ENCODE assay signal across 18 cellular contexts in the genomic region with DNA sequence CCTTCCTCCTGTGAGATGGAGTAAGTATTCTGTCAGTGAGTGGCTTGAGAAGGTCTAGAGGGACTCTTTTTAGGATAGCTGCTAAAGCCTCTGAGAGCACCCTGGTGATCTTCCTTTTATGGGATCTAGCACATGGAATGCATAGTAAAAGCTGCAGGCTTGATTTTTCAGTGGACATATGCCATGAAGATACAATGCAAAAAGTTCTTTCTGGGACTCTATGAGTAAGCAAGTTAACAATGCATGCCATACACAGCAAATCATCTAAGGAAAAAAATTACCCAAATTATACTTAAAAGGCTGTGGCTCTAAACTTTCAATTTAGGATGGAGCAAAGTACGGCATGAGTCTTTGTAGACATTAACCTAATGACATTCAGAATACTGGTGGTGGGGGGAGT.
DNase-seq lines count a peak whose midpoint lies in the region; ATAC-seq, FAIRE-seq and TF ChIP-seq lines count a peak whose summit lies in the region.
"Had no signal": no experiment of that assay in that cellular context is flagged by ENCODE, and none has a peak within 500 bp of the region (broad histone marks: within the 10 kb centered on the region; RNA-seq: fewer than 3 reads in every experiment).

No MANE protein-coding gene starts in this region.

- no peak overlapping the region for H4K91ac ChIP-seq in IMR-90 (ENCODE audit: insufficient read depth, low read depth, low read length)

- H4K8ac ChIP-seq in IMR-90 (ENCODE audit: low read depth in 2 of 2, low read length in 2 of 2), result peak overlapping the region in 1 of 2 experiments; percentile 23; a peak in 1 of 4 replicates

- H3K4me2 ChIP-seq in BLaER1 treated with 17β-estradiol and CSF1 and Interleukin-3, amounts not matched to agents 10 nM and 100 nM, result peak overlapping the region; percentile 46 to 73 (median 67); a peak in 21 of 22 replicates
- peak overlapping the region; percentile 26; the same call in 1 of the 2 replicates for H3K4me2 ChIP-seq in IMR-90 (ENCODE audit: low read depth, low read length)
- peak overlapping the region; percentile 75 for H3K4me2 ChIP-seq in osteoblast (ENCODE audit: insufficient read depth, low read length)

- H3K14ac ChIP-seq in IMR-90 (replicated peaks; ENCODE audit: low read depth, low read length), result no peak overlapping the region

- no peak for TF ChIP-seq CTCF in IMR-90 (conservative IDR thresholded peaks at IDR 0.05; ENCODE audit: low read depth, low read length)
- TF ChIP-seq CTCF in bronchial epithelial cell (IDR thresholded peaks at IDR 0.05; ENCODE audit: insufficient read depth, low read length, severe bottlenecking), result no peak
- TF ChIP-seq CTCF in osteoblast (IDR thresholded peaks at IDR 0.05; ENCODE audit: extremely low read depth, low read depth, low read length), result no peak
- no peak for TF ChIP-seq CTCF in right lobe of liver (IDR thresholded peaks at IDR 0.05)
- TF ChIP-seq CTCF in tibial artery (IDR thresholded peaks at IDR 0.05), result no peak

- peaks cover 0 to 8% (median 0%) of the 10 kb centered on the region in 11 experiments; a peak in 4 of 22 replicates for H3K36me3 ChIP-seq in BLaER1 treated with 17β-estradiol and CSF1 and Interleukin-3, amounts not matched to agents 10 nM and 100 nM
- H3K36me3 ChIP-seq in IMR-90 (ENCODE audit: control insufficient read depth, insufficient read depth, low read length) (no peaks in the 10 kb centered on the region), bronchial epithelial cell (ENCODE audit: control insufficient read depth, insufficient read depth, low read length) (no peaks in the 10 kb centered on the region), osteoblast (ENCODE audit: insufficient read depth, low read length) (no peaks in the 10 kb centered on the region), right lobe of liver (no peaks in the 10 kb centered on the region), tibial artery (no peaks in the 10 kb centered on the region)
- H3K36me3 ChIP-seq: cardiac muscle cell, uterus had no signal

- H2BK120ac ChIP-seq in IMR-90 (ENCODE audit: low read depth, low read length), result no peak overlapping the region

- H2AK9ac ChIP-seq in IMR-90 (replicated peaks; ENCODE audit: low read depth, low read length, poor library complexity), result no peak overlapping the region

- H3K18ac ChIP-seq in IMR-90 (ENCODE audit: low read depth, low read length), result no peak overlapping the region

- intact Hi-C loops in IMR-90 (cut with micrococcal nuclease), result no loop called here
- intact Hi-C loops in right lobe of liver (cut with DNase I), result no loop called here
- intact Hi-C loops in tibial artery (cut with DNase I; ENCODE audit: low total_unique reads), result no loop called here

- TF ChIP-seq POLR2A in IMR-90 (IDR thresholded peaks at IDR 0.05; ENCODE audit: low read depth, low read length) (no peak), right lobe of liver (IDR thresholded peaks at IDR 0.05) (no peak)

- BruUV-seq in IMR-90 (replicated peaks; lab: Mats Ljungman, UMichigan), result no TSS peak

- peaks cover 0 to 21% (median 4%) of the 10 kb centered on the region in 11 experiments; a peak in 10 of 22 replicates for H3K27me3 ChIP-seq in BLaER1 treated with 17β-estradiol and CSF1 and Interleukin-3, amounts not matched to agents 10 nM and 100 nM
- H3K27me3 ChIP-seq in IMR-90 (ENCODE audit: control insufficient read depth, insufficient read depth, low read length) (no peaks in the 10 kb centered on the region), bronchial epithelial cell (ENCODE audit: control insufficient read depth, insufficient read depth, low read length) (no peaks in the 10 kb centered on the region), osteoblast (ENCODE audit: insufficient read depth, low read length) (no peaks in the 10 kb centered on the region), right lobe of liver (no peaks in the 10 kb centered on the region), tibial artery (no peaks in the 10 kb centered on the region)
- H3K27me3 ChIP-seq: cardiac muscle cell, uterus had no signal

- no peak overlapping the region for H2BK5ac ChIP-seq in IMR-90 (ENCODE audit: low read depth, low read length, poor library complexity, severe bottlenecking)

- dilution Hi-C loops in IMR-90 (cut with HindIII; ENCODE audit: low sequenced_read_pairs, unreplicated experiment), result no loop called here

- in situ Hi-C loops in IMR-90 (cut with MboI; ENCODE audit: low sequenced_read_pairs), result no loop called here

- peak; percentile 55 for DNase-seq in IMR-90
- DNase-seq in bronchial epithelial cell (ENCODE audit: low read depth), result peak; percentile 17
- DNase-seq in osteoblast (ENCODE audit: insufficient read length, low spot score, missing footprints), result no peak
- no peak for DNase-seq in right lobe of liver
- no peak for DNase-seq in T-helper 1 cell
- DNase-seq in tibial artery, result no peak
- no peak for DNase-seq in NCI-H1105 (lab: John Stamatoyannopoulos, UW)
- DNase-seq: activated CD8-positive, alpha-beta memory T cell treated with anti-CD3 and anti-CD28 coated beads, Interleukin-2, amount 50 U/mL, for 4 hours; activated naive CD4-positive, alpha-beta T cell treated with anti-CD3 and anti-CD28 coated beads, Interleukin-2, amount 10 ng/mL, durations not matched to agents 7 days and 5 days; DND-41; KG1; midbrain; NCI-H510A treated with DMSO at 0.1 percent for 48 hours; nucleus accumbens; uterus had no signal

- no peak overlapping the region for H3K4ac ChIP-seq in IMR-90 (ENCODE audit: low read depth, low read length)

- no peaks in the 10 kb centered on the region for H3K79me2 ChIP-seq in osteoblast (ENCODE audit: insufficient read depth, low read length)

- H2AK5ac ChIP-seq in IMR-90 (ENCODE audit: low read depth, low read length), result no peak overlapping the region

- peak; percentile 82 for ATAC-seq in IMR-90 (ENCODE audit: low read depth)
- ATAC-seq in right lobe of liver, result no peak

- H3K9me3 ChIP-seq in BLaER1 treated with 17β-estradiol and CSF1 and Interleukin-3, amounts not matched to agents 10 nM and 100 nM (replicated peaks in 1 of 11), result 0 out of 22 replicates have a peak, but pooled peaks cover 0 to 4% (median 0%) of the 10 kb centered on the region in 11 experiments
- no peaks in the 10 kb centered on the region for H3K9me3 ChIP-seq in IMR-90 (ENCODE audit: control insufficient read depth, insufficient read depth, low read length)
- H3K9me3 ChIP-seq in osteoblast (ENCODE audit: low read depth, low read length), result no peaks in the 10 kb centered on the region
- H3K9me3 ChIP-seq in right lobe of liver, result no peaks in the 10 kb centered on the region
- H3K9me3 ChIP-seq in tibial artery, result no peaks in the 10 kb centered on the region
- H3K9me3 ChIP-seq: uterus had no signal

- H3K56ac ChIP-seq in IMR-90 (ENCODE audit: extremely low read depth, insufficient read depth, low read length), result no peak overlapping the region

- no peak overlapping the region for H4K5ac ChIP-seq in IMR-90 (ENCODE audit: low read depth, low read length)

- WGBS in IMR-90 (ENCODE audit: extremely low coverage in 2 of 2, insufficient read length in 1 of 2), 2 experiments, result no CpG with 5 or more reads among the region's 1 CpG
- 67% methylated on average over 1 of the region's 1 CpG for WGBS in right lobe of liver (ENCODE audit: insufficient coverage, low coverage, low lambda C conversion rate, missing lambda C conversion rate)

- H3K27ac ChIP-seq in BLaER1 treated with 17β-estradiol and CSF1 and Interleukin-3, amounts not matched to agents 10 nM and 100 nM, result 0 out of 22 replicates have a peak overlapping the region, but pooled peaks of 1 of the 11 experiments have one; percentile 45
- no peak overlapping the region for H3K27ac ChIP-seq in IMR-90 (ENCODE audit: insufficient read depth, low read length)
- peak overlapping the region; percentile 1 for H3K27ac ChIP-seq in osteoblast (ENCODE audit: low read depth, low read length)
- no peak overlapping the region for H3K27ac ChIP-seq in right lobe of liver
- H3K27ac ChIP-seq in tibial artery, result no peak overlapping the region
- H3K27ac ChIP-seq: cardiac muscle cell, uterus had no signal

- H3K9me1 ChIP-seq in IMR-90 (ENCODE audit: insufficient read depth, low read length), result no peaks in the 10 kb centered on the region

- H3K4me1 ChIP-seq in BLaER1 treated with 17β-estradiol and CSF1 and Interleukin-3, amounts not matched to agents 10 nM and 100 nM, result peaks cover 31 to 40% (median 35%) of the 10 kb centered on the region in 10 experiments
- H3K4me1 ChIP-seq in IMR-90 (ENCODE audit: control insufficient read depth, insufficient read depth, low read length) (peaks cover 9% of the 10 kb centered on the region), osteoblast (ENCODE audit: insufficient read depth, low read length) (peaks cover 20% of the 10 kb centered on the region), right lobe of liver (peaks cover 0 to 33% (median 5%) of the 10 kb centered on the region in 4 donors), tibial artery (peaks cover 0 to 39% (median 22%) of the 10 kb centered on the region in 4 donors)
- H3K4me1 ChIP-seq: uterus had no signal

- H3K79me1 ChIP-seq in IMR-90 (ENCODE audit: low read depth in 1 of 2, low read length in 2 of 2), result peaks cover 4 to 16% of the 10 kb centered on the region in 2 experiments; a peak in 3 of 4 replicates

- H2BK15ac ChIP-seq in IMR-90 (ENCODE audit: low read depth, low read length), result no peak overlapping the region

- no peak overlapping the region for H3K9ac ChIP-seq in BLaER1 treated with 17β-estradiol and CSF1 and Interleukin-3, amounts not matched to agents 10 nM and 100 nM
- no peak overlapping the region for H3K9ac ChIP-seq in IMR-90 (ENCODE audit: low read depth, low read length)

- no peak overlapping the region for H3K4me3 ChIP-seq in BLaER1 treated with 17β-estradiol and CSF1 and Interleukin-3, amounts not matched to agents 10 nM and 100 nM
- no peak overlapping the region for H3K4me3 ChIP-seq in IMR-90 (ENCODE audit: insufficient read depth, low read depth, low read length)
- no peak overlapping the region for H3K4me3 ChIP-seq in bronchial epithelial cell (ENCODE audit: low read depth, low read length)
- peak overlapping the region; percentile 48 for H3K4me3 ChIP-seq in osteoblast (ENCODE audit: insufficient read depth, low read length)
- no peak overlapping the region for H3K4me3 ChIP-seq in right lobe of liver
- no peak overlapping the region for H3K4me3 ChIP-seq in tibial artery
- H3K4me3 ChIP-seq: cardiac muscle cell, smooth muscle cell, uterus had no signal

- POLR2A ChIA-PET in IMR-90 (lab: Charles Lee; ENCODE audit: unreplicated experiment), result no interaction called here

- H2BK20ac ChIP-seq in IMR-90 (ENCODE audit: low read depth, low read length), result no peak overlapping the region

- peaks cover 0 to 52% (median 5%) of the 10 kb centered on the region in 11 experiments; a peak in 9 of 22 replicates for H4K20me1 ChIP-seq in BLaER1 treated with 17β-estradiol and CSF1 and Interleukin-3, amounts not matched to agents 10 nM and 100 nM
- H4K20me1 ChIP-seq in IMR-90 (ENCODE audit: insufficient read depth, low read length), result no peaks in the 10 kb centered on the region
- H4K20me1 ChIP-seq in osteoblast (ENCODE audit: insufficient read depth, low read length), result no peaks in the 10 kb centered on the region

- H2AFZ ChIP-seq in IMR-90 (replicated peaks; ENCODE audit: low read length, poor library complexity) (no peak overlapping the region), osteoblast (ENCODE audit: low read length) (no peak overlapping the region)

- H3K23ac ChIP-seq in IMR-90 (ENCODE audit: low read depth, low read length), result no peak overlapping the region

- no peak for TF ChIP-seq RAD21 in IMR-90 (IDR thresholded peaks at IDR 0.05; ENCODE audit: low read length)

- CTCF ChIA-PET in IMR-90 (lab: Yijun Ruan, JAX), result no interaction called here

- FAIRE-seq in bronchial epithelial cell (lab: Jason Lieb, UNC), result no peak

Comparison
In these comparisons a context has a peak if more than half of its experiments do, and no peak if none do; other contexts are left out.
1. DNase-seq: peak in IMR-90 (single experiment) and bronchial epithelial cell (single experiment); none in osteoblast (single experiment), right lobe of liver (0 of 3), T-helper 1 cell (0 of 5), tibial artery (0 of 2) and NCI-H1105 (single experiment).
2. Peak in every context shown above with its lines, with median percentiles within 50 percentile points of each other: H3K4me2 ChIP-seq.